Comparison of ENCODE assay signal across 8 cellular contexts in the genomic region with DNA sequence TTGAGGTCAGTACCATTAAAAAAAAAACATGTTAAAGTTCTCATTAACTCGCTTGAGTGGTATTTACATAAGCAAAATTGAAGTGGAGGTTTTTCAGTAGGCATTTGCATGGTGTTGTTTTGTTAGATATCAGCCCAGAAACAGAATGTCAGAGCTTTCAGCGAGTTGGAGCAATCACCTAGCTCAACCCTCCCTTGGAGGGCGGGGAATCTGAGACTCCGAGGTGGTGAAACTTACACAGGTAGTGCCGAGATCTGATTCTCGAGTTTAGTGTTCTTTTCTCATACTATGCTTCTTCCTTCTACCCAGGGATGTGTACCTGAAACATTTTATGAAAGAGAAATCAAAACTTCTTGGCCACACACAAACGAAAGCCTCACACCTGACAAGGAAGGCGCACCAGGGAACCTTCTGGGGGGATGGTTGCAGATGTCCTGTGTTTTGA. TPM values are rescaled to one million over a fixed set of nuclear protein-coding genes. Genes with fewer than 3 reads are reported as not detected.
DNase-seq lines count a peak whose midpoint lies in the region; ATAC-seq and TF ChIP-seq lines count a peak whose summit lies in the region.
"Had no signal": no experiment of that assay in that cellular context is flagged by ENCODE, and none has a peak within 500 bp of the region (broad histone marks: within the 10 kb centered on the region; RNA-seq: fewer than 3 reads in every experiment).

No MANE protein-coding gene starts in this region.

- no peak overlapping the region for H3K4me3 Mint-ChIP-seq in Calu3 (ENCODE audit: low read depth, unreplicated experiment)
- no peak overlapping the region for H3K4me3 Mint-ChIP-seq in T-helper 2 cell treated with Interferon-gamma antibody and Interleukin-4, amounts not matched to agents 5 μg/mL and 100 μg/mL, for 36 hours

- CTCF ChIA-PET in Calu3 (lab: Charles Lee): no interaction called here

- peaks cover 35% of the 10 kb centered on the region for H3K4me1 Mint-ChIP-seq in Calu3 (ENCODE audit: low read depth, unreplicated experiment)
- peaks cover 37% of the 10 kb centered on the region for H3K4me1 Mint-ChIP-seq in T-helper 2 cell treated with Interferon-gamma antibody and Interleukin-4, amounts not matched to agents 5 μg/mL and 100 μg/mL, for 36 hours (ENCODE audit: low read depth)

- peaks cover 78% of the 10 kb centered on the region for H3K79me2 ChIP-seq in smooth muscle cell (ENCODE audit: low read depth)

- WGBS in smooth muscle cell (ENCODE audit: low lambda C conversion rate): 85% methylated on average over 8 of the region's 8 CpGs

- TF ChIP-seq CTCF in dorsolateral prefrontal cortex (IDR thresholded peaks at IDR 0.05 in 54 of 56, conservative IDR thresholded peaks at IDR 0.05 in 2 of 56; ENCODE audit: low read depth in 1 of 56, partially characterized antibody in 56 of 56): no peak
- no peak for TF ChIP-seq CTCF in smooth muscle cell (IDR thresholded peaks at IDR 0.05; ENCODE audit: borderline replicate concordance, insufficient read depth, poor library complexity, severe bottlenecking)
- no peak for TF ChIP-seq CTCF in Calu3 (IDR thresholded peaks at IDR 0.05; ENCODE audit: unreplicated experiment)

- DNase-seq in GM19238 (ENCODE audit: insufficient read length, low spot score) (peak; percentile 25), dorsolateral prefrontal cortex (no peak), smooth muscle cell (lab: John Stamatoyannopoulos, UW; ENCODE audit: unreplicated experiment) (no peak), Calu3 (no peak), ureter (ENCODE audit: low spot score) (no peak)
- DNase-seq in T-helper 2 cell treated with Interferon-gamma antibody and Interleukin-4, amounts not matched to agents 5 μg/mL and 100 μg/mL, for 36 hours (ENCODE audit: low spot score): no peak
- DNase-seq: NCI-H2107 had no signal

- H3K27me3 ChIP-seq in dorsolateral prefrontal cortex (no peaks in the 10 kb centered on the region), smooth muscle cell (ENCODE audit: low read depth) (no peaks in the 10 kb centered on the region)

- no TSS peak for BruUV-seq in Calu3 (replicated peaks; lab: Mats Ljungman, UMichigan)

- H3K27ac ChIP-seq in dorsolateral prefrontal cortex (peak overlapping the region in 56 of 59 donors; percentile 62 to 99 (median 94)), smooth muscle cell (ENCODE audit: low read depth) (no peak overlapping the region)

- no peak overlapping the region for H2AFZ ChIP-seq in smooth muscle cell (ENCODE audit: low read depth)

- peaks cover 29% of the 10 kb centered on the region for H3K36me3 Mint-ChIP-seq in Calu3 (ENCODE audit: insufficient read depth, unreplicated experiment)
- peaks cover 64% of the 10 kb centered on the region for H3K36me3 Mint-ChIP-seq in T-helper 2 cell treated with Interferon-gamma antibody and Interleukin-4, amounts not matched to agents 5 μg/mL and 100 μg/mL, for 36 hours (ENCODE audit: low read depth)

- H3K4me1 ChIP-seq in smooth muscle cell (ENCODE audit: low read depth): peaks cover 9% of the 10 kb centered on the region

- peak; percentile 57 for ATAC-seq in HG02798 (IDR thresholded peaks at IDR 0.05; ENCODE audit: poor library complexity, unreplicated experiment)

- H3K4me3 ChIP-seq in dorsolateral prefrontal cortex (peak overlapping the region in 44 of 59 donors; percentile 4 to 96 (median 81)), smooth muscle cell (peak overlapping the region; percentile 2)

- H3K36me3 ChIP-seq in smooth muscle cell (ENCODE audit: low read depth): no peaks in the 10 kb centered on the region

- H3K9me3 ChIP-seq in smooth muscle cell (replicated peaks; ENCODE audit: low read depth): no peaks in the 10 kb centered on the region

- peaks cover 91% of the 10 kb centered on the region for H4K20me1 ChIP-seq in smooth muscle cell (ENCODE audit: low read depth)

- intact Hi-C loops in dorsolateral prefrontal cortex (cut with DNase I): loop anchor here in 1 of 2 donors (5.0 kb wide), 1 partner anchor 35 kb away; no protein-coding TSS in a partner anchor
- intact Hi-C loops in Calu3 (cut with micrococcal nuclease; ENCODE audit: unreplicated experiment): loop anchor here (10.0 kb wide), 1 partner anchor 53 kb away; no protein-coding TSS in a partner anchor

- H3K4me2 ChIP-seq in smooth muscle cell: no peak overlapping the region

- no peaks in the 10 kb centered on the region for H3F3A ChIP-seq in smooth muscle cell (ENCODE audit: low read depth)

- no peak overlapping the region for H3K9ac ChIP-seq in smooth muscle cell (ENCODE audit: low read depth)

- no peaks in the 10 kb centered on the region for H3K9me3 Mint-ChIP-seq in Calu3 (ENCODE audit: low read depth, unreplicated experiment)
- no peaks in the 10 kb centered on the region for H3K9me3 Mint-ChIP-seq in T-helper 2 cell treated with Interferon-gamma antibody and Interleukin-4, amounts not matched to agents 5 μg/mL and 100 μg/mL, for 36 hours

- H3K27ac Mint-ChIP-seq in Calu3 (ENCODE audit: unreplicated experiment): no peak overlapping the region
- no peak overlapping the region for H3K27ac Mint-ChIP-seq in T-helper 2 cell treated with Interferon-gamma antibody and Interleukin-4, amounts not matched to agents 5 μg/mL and 100 μg/mL, for 36 hours

- H3K27me3 Mint-ChIP-seq in Calu3 (ENCODE audit: unreplicated experiment): no peaks in the 10 kb centered on the region
- H3K27me3 Mint-ChIP-seq in T-helper 2 cell treated with Interferon-gamma antibody and Interleukin-4, amounts not matched to agents 5 μg/mL and 100 μg/mL, for 36 hours (ENCODE audit: low read depth): no peaks in the 10 kb centered on the region

RNA-seq across cellular contexts. Expression of gene SEC14L1, which starts 6.6 kb away (rescaled TPM):
- total RNA-seq in dorsolateral prefrontal cortex (100 to 1,000 TPM in 117 of 120 experiments, 10 to 100 TPM in 3; 93.3 to 297 (median 156) TPM), smooth muscle cell (24.3 and 25.1 TPM in 2 replicates), Calu3 (2022) (46.3 and 50.6 TPM in 2 replicates), ureter (66.7 TPM)
- 25.8 and 29.5 TPM in 2 replicates for polyA plus RNA-seq in smooth muscle cell
